Comparison of ENCODE assay signal across 1 cellular context in the genomic region with DNA sequence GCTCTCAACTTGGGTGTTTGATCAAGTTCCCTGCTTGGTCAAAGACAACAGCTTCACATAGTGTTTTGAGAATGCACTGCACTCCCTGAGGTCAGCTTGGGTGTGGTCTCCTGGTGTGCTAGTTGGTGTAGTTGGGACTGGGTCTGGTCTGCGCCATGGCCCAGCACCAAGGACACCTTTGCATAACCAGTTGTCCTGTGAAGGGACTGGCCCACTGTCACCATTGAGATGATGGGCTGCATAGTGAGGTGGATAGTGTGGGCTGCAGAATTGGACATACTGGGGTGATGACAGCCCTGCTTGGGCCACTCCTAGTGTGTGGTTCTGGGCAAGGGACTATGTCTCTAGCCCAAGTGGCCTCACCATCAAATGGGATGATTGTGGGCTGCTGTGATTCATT.
TF ChIP-seq lines count a peak whose summit lies in the region.

No MANE protein-coding gene starts in this region.

TF ChIP-seq in K562, 482 proteins besides CTCF, POLR2A, EP300 and RAD21:
- peak; percentile 28; the same call in 1 of the 2 replicates for TF ChIP-seq CTBP1 (IDR thresholded peaks at IDR 0.05; ENCODE audit: borderline replicate concordance)
- TF ChIP-seq L3MBTL2 (IDR thresholded peaks at IDR 0.05): no peak
- TF ChIP-seq KLF13 (tag; IDR thresholded peaks at IDR 0.05; ENCODE audit: borderline replicate concordance, low read depth): no peak
- TF ChIP-seq, protein P1, sequence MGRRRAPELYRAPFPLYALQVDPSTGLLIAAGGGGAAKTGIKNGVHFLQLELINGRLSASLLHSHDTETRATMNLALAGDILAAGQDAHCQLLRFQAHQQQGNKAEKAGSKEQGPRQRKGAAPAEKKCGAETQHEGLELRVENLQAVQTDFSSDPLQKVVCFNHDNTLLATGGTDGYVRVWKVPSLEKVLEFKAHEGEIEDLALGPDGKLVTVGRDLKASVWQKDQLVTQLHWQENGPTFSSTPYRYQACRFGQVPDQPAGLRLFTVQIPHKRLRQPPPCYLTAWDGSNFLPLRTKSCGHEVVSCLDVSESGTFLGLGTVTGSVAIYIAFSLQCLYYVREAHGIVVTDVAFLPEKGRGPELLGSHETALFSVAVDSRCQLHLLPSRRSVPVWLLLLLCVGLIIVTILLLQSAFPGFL (CRISPR knock-in tag; IDR thresholded peaks at IDR 0.05): 0 out of 2 replicates have a peak, but pooled peaks have one; percentile 47
- TF ChIP-seq, protein P2, sequence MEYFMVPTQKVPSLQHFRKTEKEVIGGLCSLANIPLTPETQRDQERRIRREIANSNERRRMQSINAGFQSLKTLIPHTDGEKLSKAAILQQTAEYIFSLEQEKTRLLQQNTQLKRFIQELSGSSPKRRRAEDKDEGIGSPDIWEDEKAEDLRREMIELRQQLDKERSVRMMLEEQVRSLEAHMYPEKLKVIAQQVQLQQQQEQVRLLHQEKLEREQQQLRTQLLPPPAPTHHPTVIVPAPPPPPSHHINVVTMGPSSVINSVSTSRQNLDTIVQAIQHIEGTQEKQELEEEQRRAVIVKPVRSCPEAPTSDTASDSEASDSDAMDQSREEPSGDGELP (CRISPR knock-in tag; IDR thresholded peaks at IDR 0.05; ENCODE audit: borderline replicate concordance): 0 out of 2 replicates have a peak, but pooled peaks have one; percentile 22
- TF ChIP-seq, protein P3, sequence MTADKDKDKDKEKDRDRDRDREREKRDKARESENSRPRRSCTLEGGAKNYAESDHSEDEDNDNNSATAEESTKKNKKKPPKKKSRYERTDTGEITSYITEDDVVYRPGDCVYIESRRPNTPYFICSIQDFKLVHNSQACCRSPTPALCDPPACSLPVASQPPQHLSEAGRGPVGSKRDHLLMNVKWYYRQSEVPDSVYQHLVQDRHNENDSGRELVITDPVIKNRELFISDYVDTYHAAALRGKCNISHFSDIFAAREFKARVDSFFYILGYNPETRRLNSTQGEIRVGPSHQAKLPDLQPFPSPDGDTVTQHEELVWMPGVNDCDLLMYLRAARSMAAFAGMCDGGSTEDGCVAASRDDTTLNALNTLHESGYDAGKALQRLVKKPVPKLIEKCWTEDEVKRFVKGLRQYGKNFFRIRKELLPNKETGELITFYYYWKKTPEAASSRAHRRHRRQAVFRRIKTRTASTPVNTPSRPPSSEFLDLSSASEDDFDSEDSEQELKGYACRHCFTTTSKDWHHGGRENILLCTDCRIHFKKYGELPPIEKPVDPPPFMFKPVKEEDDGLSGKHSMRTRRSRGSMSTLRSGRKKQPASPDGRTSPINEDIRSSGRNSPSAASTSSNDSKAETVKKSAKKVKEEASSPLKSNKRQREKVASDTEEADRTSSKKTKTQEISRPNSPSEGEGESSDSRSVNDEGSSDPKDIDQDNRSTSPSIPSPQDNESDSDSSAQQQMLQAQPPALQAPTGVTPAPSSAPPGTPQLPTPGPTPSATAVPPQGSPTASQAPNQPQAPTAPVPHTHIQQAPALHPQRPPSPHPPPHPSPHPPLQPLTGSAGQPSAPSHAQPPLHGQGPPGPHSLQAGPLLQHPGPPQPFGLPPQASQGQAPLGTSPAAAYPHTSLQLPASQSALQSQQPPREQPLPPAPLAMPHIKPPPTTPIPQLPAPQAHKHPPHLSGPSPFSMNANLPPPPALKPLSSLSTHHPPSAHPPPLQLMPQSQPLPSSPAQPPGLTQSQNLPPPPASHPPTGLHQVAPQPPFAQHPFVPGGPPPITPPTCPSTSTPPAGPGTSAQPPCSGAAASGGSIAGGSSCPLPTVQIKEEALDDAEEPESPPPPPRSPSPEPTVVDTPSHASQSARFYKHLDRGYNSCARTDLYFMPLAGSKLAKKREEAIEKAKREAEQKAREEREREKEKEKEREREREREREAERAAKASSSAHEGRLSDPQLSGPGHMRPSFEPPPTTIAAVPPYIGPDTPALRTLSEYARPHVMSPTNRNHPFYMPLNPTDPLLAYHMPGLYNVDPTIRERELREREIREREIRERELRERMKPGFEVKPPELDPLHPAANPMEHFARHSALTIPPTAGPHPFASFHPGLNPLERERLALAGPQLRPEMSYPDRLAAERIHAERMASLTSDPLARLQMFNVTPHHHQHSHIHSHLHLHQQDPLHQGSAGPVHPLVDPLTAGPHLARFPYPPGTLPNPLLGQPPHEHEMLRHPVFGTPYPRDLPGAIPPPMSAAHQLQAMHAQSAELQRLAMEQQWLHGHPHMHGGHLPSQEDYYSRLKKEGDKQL (CRISPR knock-in tag; IDR thresholded peaks at IDR 0.05; ENCODE audit: borderline replicate concordance): 0 out of 2 replicates have a peak, but pooled peaks have one; percentile 53
- no peak for TF ChIP-seq HNRNPK (IDR thresholded peaks at IDR 0.05; ENCODE audit: low read depth, low read length, poor library complexity, severe bottlenecking)
- no peak for TF ChIP-seq CREB1 (IDR thresholded peaks at IDR 0.05)
- 0 out of 2 replicates have a peak, but pooled peaks have one; percentile 32 for TF ChIP-seq CREB1 (CRISPR knock-in tag; IDR thresholded peaks at IDR 0.05)
- peak; percentile 87 for TF ChIP-seq SNRNP70 (optimal IDR thresholded peaks at IDR 0.05; ENCODE audit: low read depth, low read length)
- TF ChIP-seq SUPT5H (IDR thresholded peaks at IDR 0.05): no peak
- TF ChIP-seq TAF15 (IDR thresholded peaks at IDR 0.05; ENCODE audit: low read depth, low read length): peak; percentile 72; the same call in 1 of the 2 replicates
- TF ChIP-seq CHD2 (IDR thresholded peaks at IDR 0.05; ENCODE audit: low read depth, low read length): peak; percentile 37; the same call in 1 of the 2 replicates
- no peak for TF ChIP-seq SMARCA5 (IDR thresholded peaks at IDR 0.05)
- TF ChIP-seq PHF8 (IDR thresholded peaks at IDR 0.05; ENCODE audit: borderline replicate concordance, low read length): no peak
- no peak for TF ChIP-seq FOXM1 (IDR thresholded peaks at IDR 0.05; ENCODE audit: low read depth)
- no peak for TF ChIP-seq FOXM1 (CRISPR knock-in tag; IDR thresholded peaks at IDR 0.05; ENCODE audit: low read depth)
